15 cellular contexts compared by ENCODE assay signal in genomic region chr5:31889131-31889561, GRCh38.
DNase-seq lines count a peak whose midpoint lies in the region; ATAC-seq and TF ChIP-seq lines count a peak whose summit lies in the region.
"Had no signal": no experiment of that assay in that cellular context is flagged by ENCODE, and none has a peak within 500 bp of the region (broad histone marks: within the 10 kb centered on the region; RNA-seq: fewer than 3 reads in every experiment).

No MANE protein-coding gene starts in this region.

- intact Hi-C loops in Right ventricle myocardium inferior (cut with DNase I) (no loop called here), heart left ventricle (cut with DNase I) (no loop called here), aorta (cut with DNase I) (no loop called here)

- H3K79me1 ChIP-seq in mesendoderm (ENCODE audit: low read length): no peaks in the 10 kb centered on the region

- no peak for TF ChIP-seq CTCF in heart left ventricle (IDR thresholded peaks at IDR 0.05)
- TF ChIP-seq CTCF in foreskin keratinocyte (conservative IDR thresholded peaks at IDR 0.05): no peak

- H3K9ac ChIP-seq in mesendoderm (ENCODE audit: low read length): no peak overlapping the region

- no peak overlapping the region for H2AK5ac ChIP-seq in mesendoderm (ENCODE audit: low read length)

- H2BK15ac ChIP-seq in mesendoderm (replicated peaks; ENCODE audit: low read depth): no peak overlapping the region

- no peaks in the 10 kb centered on the region for H3K79me2 ChIP-seq in mesendoderm (ENCODE audit: control insufficient read depth, insufficient read depth, low read length)

- peaks cover 0 to 56% (median 14%) of the 10 kb centered on the region in 12 donors for H3K4me1 ChIP-seq in heart left ventricle
- H3K4me1 ChIP-seq in mesendoderm (ENCODE audit: control insufficient read depth, low read depth, low read length): peaks cover 2% of the 10 kb centered on the region
- no peaks in the 10 kb centered on the region for H3K4me1 ChIP-seq in aorta (ENCODE audit: control insufficient read depth in 1 of 2, insufficient read depth in 2 of 2, low read length in 2 of 2)
- H3K4me1 ChIP-seq in foreskin keratinocyte: no peaks in the 10 kb centered on the region
- H3K4me1 ChIP-seq: A549, Caco-2, spleen had no signal

- ATAC-seq in Right ventricle myocardium inferior (peak; percentile 32), heart left ventricle (no peak), aorta (ENCODE audit: low FRiP score) (peak; percentile 23), SK-N-SH treated with all-trans-retinoic acid at 6 μM for 48 hours (no peak), GM19035 (IDR thresholded peaks at IDR 0.05; ENCODE audit: unreplicated experiment) (no peak), foreskin keratinocyte (no peak)
- ATAC-seq: A549 had no signal

- H2BK120ac ChIP-seq in mesendoderm (ENCODE audit: low read depth, low read length): no peak overlapping the region

- no peak overlapping the region for H4K8ac ChIP-seq in mesendoderm (ENCODE audit: low read depth, low read length)

- H3K27me3 ChIP-seq in heart left ventricle (no peaks in the 10 kb centered on the region), mesendoderm (ENCODE audit: insufficient read depth, low read length, poor library complexity) (no peaks in the 10 kb centered on the region), aorta (ENCODE audit: control insufficient read depth in 1 of 2, insufficient read depth in 2 of 2, low read length in 1 of 2) (no peaks in the 10 kb centered on the region), foreskin keratinocyte (no peaks in the 10 kb centered on the region)
- H3K27me3 ChIP-seq: neutrophil, spleen, transverse colon had no signal

- H3K4me2 ChIP-seq in mesendoderm (ENCODE audit: low read length): no peak overlapping the region
- H3K4me2 ChIP-seq: A549 had no signal

- H3K36me3 ChIP-seq in heart left ventricle: no peaks in the 10 kb centered on the region
- no peaks in the 10 kb centered on the region for H3K36me3 ChIP-seq in mesendoderm (ENCODE audit: control insufficient read depth, insufficient read depth, low read length)
- H3K36me3 ChIP-seq in aorta (ENCODE audit: control insufficient read depth in 1 of 2, insufficient read depth in 2 of 2, low read length in 1 of 2): no peaks in the 10 kb centered on the region
- H3K36me3 ChIP-seq: neutrophil, spleen, transverse colon had no signal

- 39 to 60% (median 56%) methylated on average over 5 of the region's 5 CpGs for WGBS in heart left ventricle, 4 donors
- no CpG with 5 or more reads among the region's 5 CpGs for WGBS in mesendoderm (ENCODE audit: extremely low coverage, insufficient coverage, low lambda C conversion rate)
- WGBS in aorta, 2 donors: 8 to 11% methylated on average over 5 of the region's 5 CpGs

- no peak overlapping the region for H3K18ac ChIP-seq in mesendoderm (ENCODE audit: low read length)

- H3K9me3 ChIP-seq in heart left ventricle (no peaks in the 10 kb centered on the region), aorta (ENCODE audit: control insufficient read depth, low read length) (no peaks in the 10 kb centered on the region)
- H3K9me3 ChIP-seq: A549, Caco-2, neutrophil, spleen, transverse colon had no signal

- no peak overlapping the region for H3K4ac ChIP-seq in mesendoderm (ENCODE audit: low read depth, low read length)

- H4K5ac ChIP-seq in mesendoderm (ENCODE audit: low read length): no peak overlapping the region

- H3K27ac ChIP-seq in heart left ventricle: peak overlapping the region in 2 of 12 donors; percentile 2 to 47
- H3K27ac ChIP-seq in cingulate gyrus (ENCODE audit: low read depth, low read length): peak overlapping the region; percentile 93
- H3K27ac ChIP-seq in mesendoderm (ENCODE audit: low read depth, low read length): no peak overlapping the region
- no peak overlapping the region for H3K27ac ChIP-seq in aorta (ENCODE audit: low read depth in 1 of 2, low read length in 2 of 2)
- H3K27ac ChIP-seq in foreskin keratinocyte: no peak overlapping the region
- H3K27ac ChIP-seq: A549, neutrophil, spleen had no signal

- H3K56ac ChIP-seq in mesendoderm (ENCODE audit: low read length): no peak overlapping the region

- no peak for TF ChIP-seq POLR2A in heart left ventricle (IDR thresholded peaks at IDR 0.05)

- no peak for DNase-seq in Right ventricle myocardium inferior (ENCODE audit: missing footprints)
- no peak for DNase-seq in heart left ventricle
- DNase-seq in mesendoderm: peak; percentile 65
- no peak for DNase-seq in aorta
- DNase-seq in foreskin keratinocyte: no peak
- DNase-seq: activated naive CD8-positive, alpha-beta T cell treated with anti-CD3 and anti-CD28 coated beads, Interleukin-2, amount 10 ng/mL, durations not matched to agents 7 days and 5 days; Caco-2; SHP77; spleen; transverse colon had no signal

- H3K4me3 ChIP-seq in heart left ventricle (no peak overlapping the region), mesendoderm (ENCODE audit: low read length) (no peak overlapping the region), aorta (ENCODE audit: low read length in 2 of 2) (no peak overlapping the region)
- H3K4me3 ChIP-seq: A549, spleen, transverse colon had no signal

- no peak overlapping the region for H2BK5ac ChIP-seq in mesendoderm (ENCODE audit: low read length)

- H3K23ac ChIP-seq in mesendoderm (ENCODE audit: low read length): no peak overlapping the region

TF ChIP-seq in SK-N-SH treated with all-trans-retinoic acid at 6 μM for 48 hours, 23 proteins besides CTCF, POLR2A, EP300 and RAD21:
- no peak for TF ChIP-seq GLIS3 (CRISPR knock-in tag; IDR thresholded peaks at IDR 0.05)

Comparison
In these comparisons a context has a peak if more than half of its experiments do, and no peak if none do; other contexts are left out.
1. ATAC-seq: peak in Right ventricle myocardium inferior (single experiment) and aorta (single experiment); none in heart left ventricle (0 of 4), SK-N-SH treated with all-trans-retinoic acid at 6 μM for 48 hours (single experiment), GM19035 (single experiment) and foreskin keratinocyte (single experiment).